Comparison of ENCODE assay signal across 1 cellular context in the genomic region with DNA sequence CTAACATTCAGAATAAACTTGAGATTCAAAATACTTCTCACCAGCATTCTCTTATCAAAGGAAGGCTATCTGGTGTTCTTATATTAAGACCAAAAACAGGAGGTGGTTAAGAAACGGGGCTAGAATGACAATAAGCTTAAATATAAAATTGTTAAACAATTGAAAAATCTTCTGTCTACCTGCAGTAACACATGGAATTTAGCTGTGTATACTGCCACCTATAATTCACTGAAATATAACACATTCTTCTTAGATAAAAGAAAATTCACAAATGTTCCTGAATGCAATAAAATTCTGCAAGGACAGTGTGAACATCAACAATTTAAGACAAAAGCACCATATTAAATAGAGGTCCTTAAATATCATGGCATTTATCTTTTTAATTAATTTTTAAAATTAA.
TF ChIP-seq lines count a peak whose summit lies in the region.

No MANE protein-coding gene starts in this region.

TF ChIP-seq in neural cell, 6 proteins besides CTCF, POLR2A, EP300 and RAD21 (continued from another document):
- TF ChIP-seq, protein P1, sequence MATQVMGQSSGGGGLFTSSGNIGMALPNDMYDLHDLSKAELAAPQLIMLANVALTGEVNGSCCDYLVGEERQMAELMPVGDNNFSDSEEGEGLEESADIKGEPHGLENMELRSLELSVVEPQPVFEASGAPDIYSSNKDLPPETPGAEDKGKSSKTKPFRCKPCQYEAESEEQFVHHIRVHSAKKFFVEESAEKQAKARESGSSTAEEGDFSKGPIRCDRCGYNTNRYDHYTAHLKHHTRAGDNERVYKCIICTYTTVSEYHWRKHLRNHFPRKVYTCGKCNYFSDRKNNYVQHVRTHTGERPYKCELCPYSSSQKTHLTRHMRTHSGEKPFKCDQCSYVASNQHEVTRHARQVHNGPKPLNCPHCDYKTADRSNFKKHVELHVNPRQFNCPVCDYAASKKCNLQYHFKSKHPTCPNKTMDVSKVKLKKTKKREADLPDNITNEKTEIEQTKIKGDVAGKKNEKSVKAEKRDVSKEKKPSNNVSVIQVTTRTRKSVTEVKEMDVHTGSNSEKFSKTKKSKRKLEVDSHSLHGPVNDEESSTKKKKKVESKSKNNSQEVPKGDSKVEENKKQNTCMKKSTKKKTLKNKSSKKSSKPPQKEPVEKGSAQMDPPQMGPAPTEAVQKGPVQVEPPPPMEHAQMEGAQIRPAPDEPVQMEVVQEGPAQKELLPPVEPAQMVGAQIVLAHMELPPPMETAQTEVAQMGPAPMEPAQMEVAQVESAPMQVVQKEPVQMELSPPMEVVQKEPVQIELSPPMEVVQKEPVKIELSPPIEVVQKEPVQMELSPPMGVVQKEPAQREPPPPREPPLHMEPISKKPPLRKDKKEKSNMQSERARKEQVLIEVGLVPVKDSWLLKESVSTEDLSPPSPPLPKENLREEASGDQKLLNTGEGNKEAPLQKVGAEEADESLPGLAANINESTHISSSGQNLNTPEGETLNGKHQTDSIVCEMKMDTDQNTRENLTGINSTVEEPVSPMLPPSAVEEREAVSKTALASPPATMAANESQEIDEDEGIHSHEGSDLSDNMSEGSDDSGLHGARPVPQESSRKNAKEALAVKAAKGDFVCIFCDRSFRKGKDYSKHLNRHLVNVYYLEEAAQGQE (IDR thresholded peaks at IDR 0.05; ENCODE audit: borderline replicate concordance) = no peak
